13 cellular contexts compared by ENCODE assay signal in genomic region chr17:1650731-1651558, GRCh38. TPM values are rescaled to one million over a fixed set of nuclear protein-coding genes. Genes with fewer than 3 reads are reported as not detected.
A peak's percentile ranks its signal among the peaks of the same experiment; 100 is the strongest.
DNase-seq lines count a peak whose midpoint lies in the region; ATAC-seq and TF ChIP-seq lines count a peak whose summit lies in the region.
"Had no signal": no experiment of that assay in that cellular context is flagged by ENCODE, and none has a peak within 500 bp of the region (broad histone marks: within the 10 kb centered on the region; RNA-seq: fewer than 3 reads in every experiment).

No MANE protein-coding gene starts in this region.

- TSS peak; percentile 83 for BruUV-seq in Calu3 (replicated peaks; lab: Mats Ljungman, UMichigan)

- TF ChIP-seq CTCF in Calu3 (IDR thresholded peaks at IDR 0.05; ENCODE audit: unreplicated experiment) (no peak), Peyer's patch (IDR thresholded peaks at IDR 0.05) (no peak), right atrium auricular region (IDR thresholded peaks at IDR 0.05) (no peak), spleen (IDR thresholded peaks at IDR 0.05 in 8 of 11, conservative IDR thresholded peaks at IDR 0.05 in 3 of 11) (no peak), chondrocyte (IDR thresholded peaks at IDR 0.05) (no peak)

- H3K36me3 Mint-ChIP-seq in Calu3 (ENCODE audit: insufficient read depth, unreplicated experiment), result peaks cover 21% of the 10 kb centered on the region
- peaks cover 32% of the 10 kb centered on the region for H3K36me3 Mint-ChIP-seq in chondrocyte (ENCODE audit: low read depth)

- ATAC-seq in activated CD4-positive, CD25-positive, alpha-beta regulatory T cell treated with anti-CD3 and anti-CD28 coated beads, Interleukin-2, amount 50 U/mL, for 24 hours, result no peak
- no peak for ATAC-seq in HG03432 (IDR thresholded peaks at IDR 0.05; ENCODE audit: unreplicated experiment)

- H3K9me3 ChIP-seq in Peyer's patch (no peaks in the 10 kb centered on the region), right atrium auricular region (no peaks in the 10 kb centered on the region), spleen (no peaks in the 10 kb centered on the region)

- H3K36me3 ChIP-seq in Peyer's patch (peaks cover 0 to 56% (median 0%) of the 10 kb centered on the region in 3 donors), right atrium auricular region (peaks cover 68% of the 10 kb centered on the region), spleen (peaks cover 13 to 75% (median 59%) of the 10 kb centered on the region in 6 donors)

- CTCF ChIA-PET in Calu3 (lab: Charles Lee), result interaction anchor here (0.7 to 1.1 kb wide), 2 partner anchors 18 to 684 kb away, joined by 3 read pairs; no protein-coding TSS in a partner anchor

- H3K4me3 ChIP-seq in Peyer's patch (peak overlapping the region in 1 of 4 donors; percentile 91), right atrium auricular region (no peak overlapping the region), spleen (no peak overlapping the region)

- H3K4me3 Mint-ChIP-seq in Calu3 (ENCODE audit: low read depth, unreplicated experiment) (no peak overlapping the region), chondrocyte (ENCODE audit: unreplicated experiment) (no peak overlapping the region)

- DNase-seq in Calu3 (no peak), Peyer's patch (peak in 1 of 3 donors; percentile 71), right atrium auricular region (ENCODE audit: low spot score) (no peak), spleen (peak; percentile 73), chondrocyte (ENCODE audit: low spot score) (no peak), NCI-H2171 treated with DMSO at 0.1 percent for 48 hours (lab: John Stamatoyannopoulos, UW) (no peak)
- DNase-seq: activated naive CD8-positive, alpha-beta T cell treated with anti-CD3 and anti-CD28 coated beads for 36 hours; effector memory CD4-positive, alpha-beta T cell; hippocampal formation; NCI-H1417 treated with DMSO at 0.1 percent for 48 hours; NCI-H82 had no signal

- H3K27me3 Mint-ChIP-seq in Calu3 (ENCODE audit: unreplicated experiment) (no peaks in the 10 kb centered on the region), chondrocyte (ENCODE audit: low read depth) (no peaks in the 10 kb centered on the region)
- H3K27me3 Mint-ChIP-seq: activated naive CD8-positive, alpha-beta T cell treated with anti-CD3 and anti-CD28 coated beads for 36 hours had no signal

- H3K27ac ChIP-seq in Peyer's patch (peak overlapping the region; percentile 86 to 100 (median 94)), right atrium auricular region (peak overlapping the region; percentile 96 to 99), spleen (peak overlapping the region; percentile 94 to 99 (median 96))

- intact Hi-C loops in Calu3 (cut with micrococcal nuclease; ENCODE audit: unreplicated experiment) (no loop called here), spleen (cut with DNase I; ENCODE audit: low total_unique reads) (no loop called here)

- H3K27ac Mint-ChIP-seq in Calu3 (ENCODE audit: unreplicated experiment) (no peak overlapping the region), chondrocyte (ENCODE audit: unreplicated experiment) (no peak overlapping the region)

- H3K4me1 Mint-ChIP-seq in Calu3 (ENCODE audit: low read depth, unreplicated experiment) (no peaks in the 10 kb centered on the region), chondrocyte (ENCODE audit: low read depth) (peaks cover 9% of the 10 kb centered on the region)

- TF ChIP-seq POLR2A in Peyer's patch (IDR thresholded peaks at IDR 0.05), result peak; percentile 25 to 59
- TF ChIP-seq POLR2A in spleen (IDR thresholded peaks at IDR 0.05), result no peak

- H3K4me1 ChIP-seq in Peyer's patch, result peaks cover 8 to 31% (median 18%) of the 10 kb centered on the region in 4 donors
- H3K4me1 ChIP-seq in right atrium auricular region, result peaks cover 0 to 39% of the 10 kb centered on the region in 2 donors
- H3K4me1 ChIP-seq in spleen, result peaks cover 35 to 66% (median 51%) of the 10 kb centered on the region in 6 donors

- whole genome bisulfite sequencing in spleen, 5 donors, result 70 to 80% (median 72%) methylated on average over 22 of the region's 22 CpGs

- H3K27me3 ChIP-seq in Peyer's patch (no peaks in the 10 kb centered on the region), right atrium auricular region (no peaks in the 10 kb centered on the region), spleen (replicated peaks in 1 of 7) (no peaks in the 10 kb centered on the region)

- H3K9me3 Mint-ChIP-seq in Calu3 (ENCODE audit: low read depth, unreplicated experiment) (no peaks in the 10 kb centered on the region), chondrocyte (ENCODE audit: low read depth) (no peaks in the 10 kb centered on the region)
- H3K9me3 Mint-ChIP-seq: activated naive CD8-positive, alpha-beta T cell treated with anti-CD3 and anti-CD28 coated beads for 36 hours had no signal

RNA-seq across cellular contexts. Expression of gene RILP, which starts 1.3 kb away (rescaled TPM):
- 1.8 and 3.2 TPM in 2 replicates for total RNA-seq in Calu3 (2022)
- total RNA-seq in Peyer's patch, result 100 to 1,000 TPM in 1 of 4 donors, 10 to 100 TPM in 3; 29.7 to 173 (median 92.3) TPM
- total RNA-seq in right atrium auricular region, result 10 to 100 TPM; 38.6 to 60.7 TPM
- 10 to 100 TPM; 15.8 to 43.9 (median 28.9) TPM for total RNA-seq in spleen
- polyA plus RNA-seq in spleen, result 10 to 100 TPM; 14.7 to 25.6 (median 17.4) TPM
- total RNA-seq in chondrocyte, result 1.8 to 2.0 TPM (median 1.8 TPM) in 3 replicates

RNA-seq across cellular contexts. Expression of gene SCARF1, which starts 5.4 kb away (rescaled TPM):
- total RNA-seq in Calu3 (2022), result 0.14 and 0.37 TPM in 2 replicates
- 10 to 100 TPM in 3 of 4 donors, 1 to 10 TPM in 1; 9.8 to 32.2 (median 20.3) TPM for total RNA-seq in Peyer's patch
- total RNA-seq in right atrium auricular region, result 10 to 100 TPM in 1 of 2 donors, 1 to 10 TPM in 1; 8.6 to 14.8 TPM
- total RNA-seq in spleen, result 100 to 1,000 TPM in 2 of 7 donors, 10 to 100 TPM in 5; 55.5 to 112 (median 66.5) TPM
- polyA plus RNA-seq in spleen, result 10 to 100 TPM in 2 of 3 donors, 1 to 10 TPM in 1; 5.1 to 31.2 (median 13.6) TPM
- 0.42 to 0.64 TPM (median 0.51 TPM) in 3 replicates for total RNA-seq in chondrocyte

RNA-seq across cellular contexts. Expression of gene SLC43A2, which starts 22.3 kb away (rescaled TPM):
- 3.3 TPM in 2 replicates for total RNA-seq in Calu3 (2022)
- total RNA-seq in Peyer's patch, result 100 to 1,000 TPM in 1 of 4 donors, 10 to 100 TPM in 3; 58.6 to 103 (median 69.0) TPM
- total RNA-seq in right atrium auricular region, result 1 to 10 TPM; 3.6 to 9.8 TPM
- total RNA-seq in spleen, result 10 to 100 TPM; 51.1 to 84.6 (median 67.3) TPM
- polyA plus RNA-seq in spleen, result 10 to 100 TPM; 12.6 to 26.8 (median 14.9) TPM
- 3.0 to 3.7 TPM (median 3.3 TPM) in 3 replicates for total RNA-seq in chondrocyte

RNA-seq across cellular contexts. Expression of gene PRPF8, which starts 33.7 kb away (rescaled TPM):
- total RNA-seq in Calu3 (2022) (182 and 206 TPM in 2 replicates), Peyer's patch (100 to 1,000 TPM; 138 to 390 (median 226) TPM), right atrium auricular region (100 to 1,000 TPM in 1 of 2 donors, 10 to 100 TPM in 1; 90.1 to 144 TPM), spleen (100 to 1,000 TPM; 210 to 320 (median 268) TPM), chondrocyte (164 to 235 TPM (median 164 TPM) in 3 replicates)
- polyA plus RNA-seq in spleen, result 10 to 100 TPM; 67.2 to 91.8 (median 74.8) TPM

RNA-seq across cellular contexts. Expression of gene TLCD2, which starts 59.2 kb away (rescaled TPM):
- total RNA-seq in Calu3 (2022) (5.9 and 6.7 TPM in 2 replicates), Peyer's patch (10 to 100 TPM in 3 of 4 donors, 1 to 10 TPM in 1; 8.3 to 37.8 (median 19.5) TPM), right atrium auricular region (1 to 10 TPM; 1.1 to 3.7 TPM), spleen (1 to 10 TPM; 1.7 to 5.4 (median 3.1) TPM), chondrocyte (5.6 to 9.5 TPM (median 9.2 TPM) in 3 replicates)
- polyA plus RNA-seq in spleen, result under 1 TPM; 0.26 to 0.67 (median 0.28) TPM

Comparison
In these comparisons a context has a peak if more than half of its experiments do, and no peak if none do; other contexts are left out.
1. POLR2A ChIP-seq: peak in Peyer's patch (2 of 2); none in spleen (0 of 3).
2. RNA of gene SLC43A2, which starts 22.3 kb away (total RNA-seq): 58.6 to 103 TPM in Peyer's patch and 51.1 to 84.6 TPM in spleen; 3.6 to 9.8 TPM in right atrium auricular region, 3.0 to 3.7 TPM in chondrocyte and 3.3 TPM in Calu3; every median in the first group is over 4 times any median in the second.
3. Peak in every context shown above with its lines, with median percentiles within 50 percentile points of each other: H3K27ac ChIP-seq.